In genomic region chrX:19094654-19095053, GRCh38 we compare ENCODE assay signal across 21 cellular contexts. TPM values are rescaled to one million over a fixed set of nuclear protein-coding genes. Genes with fewer than 3 reads are reported as not detected.
DNase-seq lines count a peak whose midpoint lies in the region; ATAC-seq and TF ChIP-seq lines count a peak whose summit lies in the region.
"Had no signal": no experiment of that assay in that cellular context is flagged by ENCODE, and none has a peak within 500 bp of the region (broad histone marks: within the 10 kb centered on the region; RNA-seq: fewer than 3 reads in every experiment).

No MANE protein-coding gene starts in this region.

- H3K4me1 ChIP-seq in left ventricle myocardium inferior, result no peaks in the 10 kb centered on the region
- no peaks in the 10 kb centered on the region for H3K4me1 ChIP-seq in Karpas-422 (ENCODE audit: low read length)
- H3K4me1 ChIP-seq: Caco-2 had no signal

- H3K9me3 ChIP-seq in left ventricle myocardium inferior (replicated peaks), result peaks cover 5% of the 10 kb centered on the region
- H3K9me3 ChIP-seq in Karpas-422 (ENCODE audit: low read length), result peaks cover 7% of the 10 kb centered on the region
- H3K9me3 ChIP-seq: Caco-2 had no signal

- peak; percentile 57 for ATAC-seq in Right ventricle myocardium inferior
- ATAC-seq in sciatic nerve, result peak; percentile 40
- ATAC-seq: A549, GM23338, HCT116, HepG2 had no signal

- H3K27ac ChIP-seq in left ventricle myocardium inferior (replicated peaks) (no peak overlapping the region), Karpas-422 (ENCODE audit: low read length) (no peak overlapping the region)
- H3K27ac ChIP-seq: 22Rv1, A549, C4-2B had no signal

- H3K79me2 ChIP-seq in Karpas-422 (ENCODE audit: low read length), result no peaks in the 10 kb centered on the region

- no peak overlapping the region for H3K4me2 ChIP-seq in Karpas-422 (ENCODE audit: low read depth, low read length, poor library complexity, severe bottlenecking)
- H3K4me2 ChIP-seq: A549, GM23338 had no signal

- TF ChIP-seq CTCF in left ventricle myocardium inferior (IDR thresholded peaks at IDR 0.05; ENCODE audit: borderline replicate concordance), result no peak

- H3K27me3 ChIP-seq in left ventricle myocardium inferior (ENCODE audit: low read depth), result no peaks in the 10 kb centered on the region
- no peaks in the 10 kb centered on the region for H3K27me3 ChIP-seq in Karpas-422 (ENCODE audit: low read length)

- H3K9ac ChIP-seq in Karpas-422 (ENCODE audit: low read length), result no peak overlapping the region

- H3K9me2 ChIP-seq in Karpas-422 (replicated peaks; ENCODE audit: insufficient read depth, low read length), result no peaks in the 10 kb centered on the region

- no peaks in the 10 kb centered on the region for H4K20me1 ChIP-seq in Karpas-422 (ENCODE audit: insufficient read depth, low read depth, low read length)

- intact Hi-C loops in Right ventricle myocardium inferior (cut with DNase I), result no loop called here
- intact Hi-C loops in cardiac septum (cut with DNase I), result no loop called here
- intact Hi-C loops in left ventricle myocardium inferior (cut with micrococcal nuclease), result no loop called here
- intact Hi-C loops in sciatic nerve (cut with DNase I), result no loop called here

- H3K4me3 ChIP-seq in left ventricle myocardium inferior (no peak overlapping the region), Karpas-422 (ENCODE audit: low read length) (no peak overlapping the region)
- H3K4me3 ChIP-seq: A549, GM23338 had no signal

- DNase-seq in Right ventricle myocardium inferior (ENCODE audit: missing footprints) (no peak), cardiac septum (ENCODE audit: low spot score) (no peak), left ventricle myocardium inferior (peak; percentile 20), sciatic nerve (ENCODE audit: low spot score) (no peak), NK-92 (lab: John Stamatoyannopoulos, UW; ENCODE audit: unreplicated experiment) (no peak), Karpas-422 (no peak), middle frontal gyrus (ENCODE audit: extremely low spot score, low spot score) (no peak)
- DNase-seq: AML-193; Caco-2; CD4-positive, alpha-beta T cell; DMS153; DMS79; GDM1; H7; HFFc6 had no signal

- no peak overlapping the region for H2AFZ ChIP-seq in Karpas-422 (ENCODE audit: low read length)
- H2AFZ ChIP-seq: GM23338 had no signal

- no peaks in the 10 kb centered on the region for H3K36me3 ChIP-seq in left ventricle myocardium inferior
- no peaks in the 10 kb centered on the region for H3K36me3 ChIP-seq in Karpas-422 (ENCODE audit: insufficient read depth, low read length)

RNA-seq across cellular contexts. Expression of gene ADGRG2, which starts 27.6 kb away (rescaled TPM):
- total RNA-seq in Right ventricle myocardium inferior (0.62 TPM), cardiac septum (0.35 TPM), left ventricle myocardium inferior (0.16 TPM), sciatic nerve (5.3 TPM)
- not detected in 2 replicates for total RNA-seq in Karpas-422 (2014; rRNA removed; shearing (Covaris generic); ENCODE audit: low replicate concordance)
- total RNA-seq: Caco-2; CD4-positive, alpha-beta T cell; HepG2; HFFc6 had no signal
